ENCODE assay signal across 13 cellular contexts in genomic region chr13:91664036-91664435, GRCh38.
"Had no signal": no experiment of that assay in that cellular context is flagged by ENCODE, and none has a peak within 500 bp of the region (broad histone marks: within the 10 kb centered on the region; RNA-seq: fewer than 3 reads in every experiment).

No MANE protein-coding gene starts in this region.

- H3K36me3 ChIP-seq: gastroesophageal sphincter, thyroid gland, uterus had no signal

- H3K4me3 ChIP-seq: gastroesophageal sphincter, smooth muscle cell, thyroid gland, uterus had no signal

- H2AFZ ChIP-seq: parathyroid adenoma had no signal

- H3K4me2 ChIP-seq: smooth muscle cell had no signal

- H3K9ac ChIP-seq: parathyroid adenoma had no signal

- ATAC-seq: gastroesophageal sphincter, WTC11 had no signal

- H3K4me1 ChIP-seq: gastroesophageal sphincter, parathyroid adenoma, thyroid gland, uterus had no signal

- H3K9me3 ChIP-seq: gastroesophageal sphincter, thyroid gland, uterus had no signal

- DNase-seq: activated CD4-positive, alpha-beta T cell treated with anti-CD3 and anti-CD28 coated beads, Interleukin-2, amount 10 ng/mL, durations not matched to agents 7 days and 5 days; activated CD8-positive, alpha-beta memory T cell treated with anti-CD3 and anti-CD28 coated beads for 24 hours; activated naive CD4-positive, alpha-beta T cell treated with anti-CD3 and anti-CD28 coated beads for 36 hours; effector CD4-positive, alpha-beta T cell; kidney glomerular epithelial cell; midbrain; naive B cell; thyroid gland; uterus had no signal

- H3K27ac ChIP-seq: gastroesophageal sphincter, parathyroid adenoma, thyroid gland, uterus had no signal

- H3K27me3 ChIP-seq: gastroesophageal sphincter, thyroid gland had no signal
